In genomic region chr11:95068549-95068948, GRCh38 we compare ENCODE assay signal across 8 cellular contexts. TPM values are rescaled to one million over a fixed set of nuclear protein-coding genes. Genes with fewer than 3 reads are reported as not detected.
A peak's percentile ranks its signal among the peaks of the same experiment; 100 is the strongest.
DNase-seq lines count a peak whose midpoint lies in the region; ATAC-seq, FAIRE-seq and TF ChIP-seq lines count a peak whose summit lies in the region.

No MANE protein-coding gene starts in this region.

- peaks cover 0 to 18% of the 10 kb centered on the region in 2 donors for H3K4me1 ChIP-seq in right atrium auricular region

- peak overlapping the region; percentile 97 to 99 for H3K27ac ChIP-seq in right atrium auricular region

- H3K27me3 ChIP-seq in right atrium auricular region = no peaks in the 10 kb centered on the region

- peak overlapping the region; percentile 87 to 90 for H3K4me3 ChIP-seq in right atrium auricular region

- no peaks in the 10 kb centered on the region for H3K36me3 ChIP-seq in right atrium auricular region

- peak; percentile 70; the same call in 1 of the 2 replicates for TF ChIP-seq POLR2A in GM12891 (IDR thresholded peaks at IDR 0.05; ENCODE audit: low read depth, low read length)

- no peak for TF ChIP-seq CTCF in right atrium auricular region (IDR thresholded peaks at IDR 0.05)

- FAIRE-seq in GM12891 (lab: Jason Lieb, UNC) = peak; percentile 82
- FAIRE-seq in frontal cortex (lab: Jason Lieb, UNC) = no peak

- DNase-seq in GM12891 (ENCODE audit: insufficient read length, low spot score) = peak; percentile 39
- DNase-seq in NCI-H1048 (lab: John Stamatoyannopoulos, UW) = peak; percentile 28
- DNase-seq in SKM-1 treated with dmso at 0.1 percent for 144 hours (lab: John Stamatoyannopoulos, UW; ENCODE audit: unreplicated experiment) = peak; percentile 91
- peak; percentile 98 for DNase-seq in amniotic epithelial cell (ENCODE audit: low read depth)
- peak; percentile 92 for DNase-seq in right atrium auricular region (ENCODE audit: low spot score)
- peak; percentile 81 for DNase-seq in putamen (ENCODE audit: low spot score)
- DNase-seq in frontal cortex (ENCODE audit: low spot score in 2 of 2) = no peak

- no peaks in the 10 kb centered on the region for H3K9me3 ChIP-seq in right atrium auricular region

- peak; percentile 64 for ATAC-seq in HG02588 (IDR thresholded peaks at IDR 0.05; ENCODE audit: unreplicated experiment)

TF ChIP-seq in GM12891, 5 proteins besides CTCF, POLR2A, EP300 and RAD21:
- TF ChIP-seq POLR2AphosphoS5 (IDR thresholded peaks at IDR 0.05; ENCODE audit: low read depth, low read length) (peak; percentile 68; the same call in 1 of the 2 replicates), POU2F2 (IDR thresholded peaks at IDR 0.05; ENCODE audit: low read depth, low read length) (no peak), TAF1 (IDR thresholded peaks at IDR 0.05; ENCODE audit: low read depth, low read length) (peak; percentile 55; the same call in 1 of the 2 replicates)
TF ChIP-seq in GM12891: peak in this region for 2.

RNA-seq across cellular contexts. Expression of gene SRSF8, which starts 1.8 kb away (rescaled TPM):
- polyA plus RNA-seq in GM12891 (2012; ENCODE audit: low read depth, missing spikeins) = 21.7 TPM
- total RNA-seq in right atrium auricular region (10 to 100 TPM; 24.7 to 37.4 TPM), frontal cortex (20.0 TPM)

RNA-seq across cellular contexts. Expression of gene KDM4F, which starts 19.3 kb away (rescaled TPM):
- polyA plus RNA-seq in GM12891 (2012; ENCODE audit: low read depth, missing spikeins) = not detected
- total RNA-seq in right atrium auricular region (not detected), frontal cortex (not detected)

RNA-seq across cellular contexts. Expression of gene ENDOD1, which starts 21.1 kb away (rescaled TPM):
- polyA plus RNA-seq in GM12891 (2012; ENCODE audit: low read depth, missing spikeins) = 6.6 TPM
- 10 to 100 TPM; 18.8 to 27.7 TPM for total RNA-seq in right atrium auricular region
- 25.7 TPM for total RNA-seq in frontal cortex

RNA-seq across cellular contexts. Expression of gene KDM4E, which starts 43.5 kb away (rescaled TPM):
- not detected for polyA plus RNA-seq in GM12891 (2012; ENCODE audit: low read depth, missing spikeins)
- not detected for total RNA-seq in right atrium auricular region
- total RNA-seq in frontal cortex = not detected

Comparison
In these comparisons a context has a peak if more than half of its experiments do, and no peak if none do; other contexts are left out.
1. DNase-seq: peak in GM12891 (single experiment), NCI-H1048 (single experiment), SKM-1 treated with dmso at 0.1 percent for 144 hours (single experiment), amniotic epithelial cell (single experiment), right atrium auricular region (single experiment) and putamen (single experiment); none in frontal cortex (0 of 2).